In genomic region chr2:109215866-109216265, GRCh38 we compare ENCODE assay signal across 18 cellular contexts.
"Had no signal": no experiment of that assay in that cellular context is flagged by ENCODE, and none has a peak within 500 bp of the region (broad histone marks: within the 10 kb centered on the region; RNA-seq: fewer than 3 reads in every experiment).

No MANE protein-coding gene starts in this region.

- H3K36me3 ChIP-seq: gastroesophageal sphincter, lower lobe of right lung, neural progenitor cell, sigmoid colon, thoracic aorta, upper lobe of left lung had no signal

- H3K36me3 Mint-ChIP-seq: T-cell had no signal

- ATAC-seq: activated T-cell treated with anti-CD3 and anti-CD28 coated beads, Interleukin-2, amount 50 U/mL, for 4 hours; lower lobe of right lung; stimulated activated naive B cell treated with anti-CD40 and anti-IgM and Interleukin-4, amounts not matched to agents 10 μg/mL and 1 μg/mL and 100 μg/mL, for 72 hours; T-cell had no signal

- DNase-seq: activated CD4-positive, alpha-beta T cell treated with anti-CD3 and anti-CD28 coated beads for 1 hour; activated gamma-delta T cell treated with Interleukin-2 at 50 U/mL for 16 hours; activated T-cell treated with anti-CD3 and anti-CD28 coated beads, Interleukin-2, amount 50 U/mL, for 4 hours; aorta; lower lobe of right lung; naive B cell; sigmoid colon; stimulated activated CD4-positive, alpha-beta T cell treated with anti-CD3 and anti-CD28 coated beads, Interleukin-15, amount 100 ng/mL, for 24 hours; stimulated activated naive B cell treated with anti-CD40 and anti-IgM and Interleukin-4, amounts not matched to agents 10 μg/mL and 1 μg/mL and 100 μg/mL, for 72 hours; T-cell had no signal

- H2AFZ ChIP-seq: neural progenitor cell had no signal

- H3K27me3 ChIP-seq: gastroesophageal sphincter, neural progenitor cell, sigmoid colon, upper lobe of left lung had no signal

- H3K4me3 ChIP-seq: gastroesophageal sphincter, lower lobe of right lung, neural progenitor cell, sigmoid colon, smooth muscle cell, thoracic aorta, upper lobe of left lung had no signal

- H3K27me3 Mint-ChIP-seq: brain had no signal

- H3K4me1 ChIP-seq: neural progenitor cell had no signal

- H3K4me2 ChIP-seq: neural progenitor cell, smooth muscle cell had no signal

- H3K9ac ChIP-seq: neural progenitor cell had no signal

- H3K4me3 Mint-ChIP-seq: activated naive CD4-positive, alpha-beta T cell treated with anti-CD3 and anti-CD28 coated beads, Interleukin-2, amount 50 U/mL, for 24 hours; activated T-cell treated with anti-CD3 and anti-CD28 coated beads, Interleukin-2, amount 50 U/mL, for 4 hours; brain; neural progenitor cell; stimulated activated naive B cell treated with anti-CD40 and anti-IgM and Interleukin-4, amounts not matched to agents 10 μg/mL and 1 μg/mL and 100 μg/mL, for 72 hours had no signal

- H3K27ac Mint-ChIP-seq: activated naive CD4-positive, alpha-beta T cell treated with anti-CD3 and anti-CD28 coated beads, Interleukin-2, amount 50 U/mL, for 24 hours; brain; neural progenitor cell; T-cell had no signal

- H3K9me3 Mint-ChIP-seq: activated naive CD4-positive, alpha-beta T cell treated with anti-CD3 and anti-CD28 coated beads, Interleukin-2, amount 50 U/mL, for 24 hours; activated T-cell treated with anti-CD3 and anti-CD28 coated beads, Interleukin-2, amount 50 U/mL, for 4 hours; stimulated activated naive B cell treated with anti-CD40 and anti-IgM and Interleukin-4, amounts not matched to agents 10 μg/mL and 1 μg/mL and 100 μg/mL, for 72 hours; T-cell had no signal

- H3K9me3 ChIP-seq: gastroesophageal sphincter, lower lobe of right lung, sigmoid colon, thoracic aorta, upper lobe of left lung had no signal

- H3K27ac ChIP-seq: epithelial cell of prostate, gastroesophageal sphincter, lower lobe of right lung, neural progenitor cell, sigmoid colon, thoracic aorta, upper lobe of left lung had no signal
